ENCODE assay signal across 9 cellular contexts in the genomic region with DNA sequence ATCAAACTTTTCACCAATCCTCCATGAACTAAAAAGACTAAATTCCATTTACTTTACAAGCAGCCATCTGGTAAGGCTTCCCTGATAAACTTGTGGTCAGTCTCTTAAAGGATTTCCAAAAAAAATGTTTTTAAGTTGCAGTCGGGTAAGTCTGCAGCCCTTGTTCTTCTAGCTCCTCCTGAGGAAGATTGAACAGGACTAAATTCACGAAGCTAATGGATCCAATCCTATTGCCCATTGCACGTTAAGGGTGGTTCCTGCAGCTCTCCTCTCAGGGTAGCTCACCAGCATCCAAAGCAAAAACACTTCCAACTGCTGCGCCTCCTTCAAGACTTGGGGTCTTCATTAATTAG. TPM values are rescaled to one million over a fixed set of nuclear protein-coding genes. Genes with fewer than 3 reads are reported as not detected.
DNase-seq lines count a peak whose midpoint lies in the region; ATAC-seq and TF ChIP-seq lines count a peak whose summit lies in the region.
"Had no signal": no experiment of that assay in that cellular context is flagged by ENCODE, and none has a peak within 500 bp of the region (broad histone marks: within the 10 kb centered on the region; RNA-seq: fewer than 3 reads in every experiment).

No MANE protein-coding gene starts in this region.

- H3K4me2 ChIP-seq in GM23248 (ENCODE audit: unreplicated experiment): peak overlapping the region; percentile 82

- peak; percentile 0 for ATAC-seq in SK-N-SH treated with all-trans-retinoic acid at 6 μM for 48 hours

- peak overlapping the region; percentile 79 for H3K4me3 ChIP-seq in GM23248
- peak overlapping the region; percentile 75 for H3K4me3 ChIP-seq in fibroblast of villous mesenchyme (ENCODE audit: low read depth, low read length)
- H3K4me3 ChIP-seq in prostate gland: peak overlapping the region; percentile 60 to 71
- no peak overlapping the region for H3K4me3 ChIP-seq in CD4-positive, alpha-beta memory T cell (ENCODE audit: low read length in 2 of 2)

- H4K20me1 ChIP-seq in GM23248 (ENCODE audit: insufficient read depth): no peaks in the 10 kb centered on the region

- POLR2A ChIA-PET in CD4-positive, alpha-beta memory T cell (lab: Charles Lee; ENCODE audit: partially characterized antibody): no interaction called here

- peak overlapping the region in 4 of 8 donors; percentile 0 to 59 (median 18) for H3K4me3 Mint-ChIP-seq in CD4-positive, alpha-beta memory T cell

- peak overlapping the region in 1 of 7 donors; percentile 12 for H3K27ac Mint-ChIP-seq in CD4-positive, alpha-beta memory T cell

- intact Hi-C loops in prostate gland (cut with DNase I): loop anchor here (2.0 kb wide), 2 partner anchors 176 to 350 kb away; no protein-coding TSS in a partner anchor
- intact Hi-C loops in CD4-positive, alpha-beta memory T cell (cut with micrococcal nuclease): loop anchor here (2.0 to 10.0 kb wide), 3 partner anchors 66 to 358 kb away; a partner anchor contains a TSS

- H2AFZ ChIP-seq in GM23248: no peak overlapping the region

- H3K27me3 ChIP-seq in GM23248 (replicated peaks; ENCODE audit: insufficient read depth) (no peaks in the 10 kb centered on the region), prostate gland (replicated peaks; ENCODE audit: insufficient read depth) (no peaks in the 10 kb centered on the region)
- H3K27me3 ChIP-seq in CD4-positive, alpha-beta memory T cell (ENCODE audit: insufficient read depth, low read length): peaks cover 24% of the 10 kb centered on the region

- H3K36me3 ChIP-seq in GM23248 (ENCODE audit: low read depth) (no peaks in the 10 kb centered on the region), prostate gland (no peaks in the 10 kb centered on the region)
- no peaks in the 10 kb centered on the region for H3K36me3 ChIP-seq in CD4-positive, alpha-beta memory T cell (ENCODE audit: insufficient read depth, low read length)

- peaks cover 0 to 2% of the 10 kb centered on the region in 2 donors for H3K36me3 Mint-ChIP-seq in CD4-positive, alpha-beta memory T cell

- H3K79me2 ChIP-seq in GM23248 (ENCODE audit: insufficient read depth): no peaks in the 10 kb centered on the region

- peak overlapping the region; percentile 98 for H3K9ac ChIP-seq in GM23248

- peaks cover 42% of the 10 kb centered on the region for H3F3A ChIP-seq in GM23248 (ENCODE audit: insufficient read depth)

- H3K9me3 ChIP-seq in GM23248 (ENCODE audit: low read depth): no peaks in the 10 kb centered on the region
- H3K9me3 ChIP-seq in prostate gland: no peaks in the 10 kb centered on the region
- no peaks in the 10 kb centered on the region for H3K9me3 ChIP-seq in CD4-positive, alpha-beta memory T cell (ENCODE audit: control insufficient read depth in 1 of 2, low read length in 2 of 2)

- H3K4me1 Mint-ChIP-seq in CD4-positive, alpha-beta memory T cell: peaks cover 22 to 55% (median 34%) of the 10 kb centered on the region in 4 donors

- H3K9me3 Mint-ChIP-seq in CD4-positive, alpha-beta memory T cell: no peaks in the 10 kb centered on the region

- CTCF ChIA-PET in CD4-positive, alpha-beta memory T cell (lab: Charles Lee; ENCODE audit: partially characterized antibody): interaction anchor here (1.3 to 2.3 kb wide), 2 partner anchors 177 to 473 kb away, joined by 3 to 11 read pairs; no protein-coding TSS in a partner anchor

- WGBS in GM23248 (ENCODE audit: low coverage in 1 of 2, low lambda C conversion rate in 2 of 2, missing lambda C conversion rate in 2 of 2), 2 experiments: 6 to 7% methylated on average over 4 of the region's 4 CpGs
- WGBS in prostate gland: 34% methylated on average over 4 of the region's 4 CpGs

- TF ChIP-seq POLR2A in prostate gland (IDR thresholded peaks at IDR 0.05): no peak

- H3K27ac ChIP-seq in GM23248: peak overlapping the region; percentile 93
- peak overlapping the region; percentile 97 to 98 for H3K27ac ChIP-seq in prostate gland
- H3K27ac ChIP-seq in CD4-positive, alpha-beta memory T cell (ENCODE audit: low read depth, low read length): no peak overlapping the region

- peaks cover 42% of the 10 kb centered on the region for H3K4me1 ChIP-seq in GM23248 (ENCODE audit: insufficient read depth)
- peaks cover 8% of the 10 kb centered on the region for H3K4me1 ChIP-seq in prostate gland (replicated peaks)
- H3K4me1 ChIP-seq in CD4-positive, alpha-beta memory T cell (ENCODE audit: insufficient read depth, low read length): peaks cover 46% of the 10 kb centered on the region

- TF ChIP-seq CTCF in fibroblast of villous mesenchyme (IDR thresholded peaks at IDR 0.05; ENCODE audit: insufficient read depth, low read depth, low read length): no peak
- TF ChIP-seq CTCF in prostate gland (IDR thresholded peaks at IDR 0.05): no peak

- DNase-seq in GM23248 (peak; percentile 58), fibroblast of villous mesenchyme (ENCODE audit: low read depth) (peak; percentile 90), prostate gland (ENCODE audit: low spot score) (no peak), NCI-H526 (lab: John Stamatoyannopoulos, UW) (no peak), NOMO-1 (lab: John Stamatoyannopoulos, UW; ENCODE audit: unreplicated experiment in 2 of 2) (no peak)
- DNase-seq in CD4-positive, alpha-beta memory T cell: no peak
- DNase-seq in effector CD4-positive, alpha-beta T cell: no peak
- DNase-seq: activated naive CD4-positive, alpha-beta T cell treated with Interleukin-2 at 50 U/mL for 16 hours had no signal

- H3K27me3 Mint-ChIP-seq in CD4-positive, alpha-beta memory T cell: peaks cover 26 to 32% of the 10 kb centered on the region in 2 donors

- in situ Hi-C loops in GM23248 (cut with MboI): no loop called here

- no peaks in the 10 kb centered on the region for H3K9me2 ChIP-seq in GM23248 (ENCODE audit: insufficient read depth)

TF ChIP-seq in SK-N-SH treated with all-trans-retinoic acid at 6 μM for 48 hours, 23 proteins besides CTCF, POLR2A, EP300 and RAD21:
- 0 out of 2 replicates have a peak, but pooled peaks have one; percentile 1 for TF ChIP-seq ZNF70 (CRISPR knock-in tag; IDR thresholded peaks at IDR 0.05)
- TF ChIP-seq GLIS3 (CRISPR knock-in tag; IDR thresholded peaks at IDR 0.05): 0 out of 2 replicates have a peak, but pooled peaks have one; percentile 13
- TF ChIP-seq ZNF8 (CRISPR knock-in tag; IDR thresholded peaks at IDR 0.05): no peak

RNA-seq across cellular contexts. Expression of a gene that starts 2.8 kb away (rescaled TPM):
- total RNA-seq in GM23248 (2014; rRNA removed; shearing (Covaris generic)): 13.0 and 13.8 TPM in 2 replicates
- 8.8 and 10.3 TPM in 2 replicates for polyA plus RNA-seq in GM23248 (2016; fragmentation: Nextera tagmentation; extraction: Ambion mirVana)
- total RNA-seq in fibroblast of villous mesenchyme (5.8 and 13.4 TPM in 2 replicates), prostate gland (100 to 1,000 TPM in 1 of 2 donors, 10 to 100 TPM in 1; 92.4 to 174 TPM)
- total RNA-seq in CD4-positive, alpha-beta memory T cell: not detected
- under 1 TPM; 0.11 to 0.50 TPM for polyA plus RNA-seq in CD4-positive, alpha-beta memory T cell

Comparison
In these comparisons a context has a peak if more than half of its experiments do, and no peak if none do; other contexts are left out.
1. DNase-seq: peak in GM23248 (single experiment) and fibroblast of villous mesenchyme (single experiment); none in prostate gland (single experiment), NCI-H526 (0 of 2), NOMO-1 (0 of 2), CD4-positive, alpha-beta memory T cell (0 of 5) and effector CD4-positive, alpha-beta T cell (single experiment).
2. H3K4me3 ChIP-seq: peak in GM23248 (single experiment), fibroblast of villous mesenchyme (single experiment) and prostate gland (2 of 2); none in CD4-positive, alpha-beta memory T cell (0 of 2).